In genomic region chr10:42637142-42637541, GRCh38 we compare ENCODE assay signal across 8 cellular contexts. TPM values are rescaled to one million over a fixed set of nuclear protein-coding genes. Genes with fewer than 3 reads are reported as not detected.
DNase-seq lines count a peak whose midpoint lies in the region; ATAC-seq and TF ChIP-seq lines count a peak whose summit lies in the region.

No MANE protein-coding gene starts in this region.

- H3K9me2 ChIP-seq in OCI-LY1 (ENCODE audit: low read depth, low read length): no peaks in the 10 kb centered on the region

- H3K27ac ChIP-seq in OCI-LY1 (ENCODE audit: low read depth, low read length, poor library complexity, severe bottlenecking): peak overlapping the region; percentile 82
- peak overlapping the region; percentile 87 for H3K27ac ChIP-seq in neutrophil

- no peak for TF ChIP-seq CTCF in Caco-2 (IDR thresholded peaks at IDR 0.05; ENCODE audit: insufficient read depth in 1 of 2, low read depth in 1 of 2, low read length in 1 of 2, severe bottlenecking in 1 of 2, unreplicated experiment in 1 of 2)
- no peak for TF ChIP-seq CTCF in OCI-LY1 (IDR thresholded peaks at IDR 0.05; ENCODE audit: low read length)
- TF ChIP-seq CTCF in neutrophil (IDR thresholded peaks at IDR 0.05): no peak

- intact Hi-C loops in Caco-2 (cut with micrococcal nuclease; ENCODE audit: unreplicated experiment): no loop called here
- intact Hi-C loops in Right ventricle myocardium superior (cut with DNase I): loop anchor here (5.0 kb wide), 1 partner anchor 85 kb away; no protein-coding TSS in a partner anchor

- H3K36me3 Mint-ChIP-seq in Caco-2 (ENCODE audit: insufficient read depth, unreplicated experiment): peaks cover 63% of the 10 kb centered on the region

- H3K27me3 Mint-ChIP-seq in Caco-2 (ENCODE audit: insufficient read depth, unreplicated experiment): no peaks in the 10 kb centered on the region

- H3K4me3 Mint-ChIP-seq in Caco-2 (ENCODE audit: unreplicated experiment): peak overlapping the region; percentile 87

- TSS peak; percentile 35 for BruUV-seq in Caco-2 (replicated peaks; lab: Mats Ljungman, UMichigan)

- H2AFZ ChIP-seq in OCI-LY1 (ENCODE audit: low read length): 0 out of 2 replicates have a peak overlapping the region, but pooled peaks have one; percentile 88

- no peak for DNase-seq in Caco-2
- DNase-seq in globus pallidus (ENCODE audit: low spot score): no peak
- no peak for DNase-seq in Right ventricle myocardium superior

- H3K27me3 ChIP-seq in Caco-2 (replicated peaks; ENCODE audit: control insufficient read depth, insufficient read depth, low read length) (no peaks in the 10 kb centered on the region), OCI-LY1 (ENCODE audit: insufficient read depth, low read length) (no peaks in the 10 kb centered on the region), endocrine pancreas (ENCODE audit: control insufficient read depth, insufficient read depth, low read length) (no peaks in the 10 kb centered on the region), neutrophil (no peaks in the 10 kb centered on the region)

- H3K4me1 ChIP-seq in Caco-2: peaks cover 26% of the 10 kb centered on the region
- H3K4me1 ChIP-seq in OCI-LY1 (ENCODE audit: insufficient read depth, low read length, severe bottlenecking): peaks cover 21% of the 10 kb centered on the region
- peaks cover 4% of the 10 kb centered on the region for H3K4me1 ChIP-seq in endocrine pancreas (ENCODE audit: control insufficient read depth, insufficient read depth, low read length)
- peaks cover 18 to 20% of the 10 kb centered on the region in 2 experiments for H3K4me1 ChIP-seq in neutrophil (ENCODE audit: control insufficient read depth in 1 of 2, insufficient read depth in 1 of 2, low read depth in 1 of 2, low read length in 1 of 2)

- H3K4me2 ChIP-seq in OCI-LY1 (ENCODE audit: low read length): peak overlapping the region; percentile 99

- H3K79me2 ChIP-seq in OCI-LY1 (ENCODE audit: insufficient read depth, low read length): no peaks in the 10 kb centered on the region

- CTCF ChIA-PET in Caco-2 (lab: Charles Lee): interaction anchor here (0.6 kb wide), 1 partner anchor 62 kb away, joined by 3 read pairs; no protein-coding TSS in a partner anchor

- H3F3A ChIP-seq in OCI-LY1 (ENCODE audit: insufficient read depth, low read length): no peaks in the 10 kb centered on the region

- H3K4me3 ChIP-seq in Caco-2 (ENCODE audit: low read depth, low read length) (peak overlapping the region; percentile 48), OCI-LY1 (ENCODE audit: low read depth, low read length, poor library complexity, severe bottlenecking) (peak overlapping the region; percentile 88), endocrine pancreas (ENCODE audit: control insufficient read depth, insufficient read depth, low read length) (peak overlapping the region; percentile 81), neutrophil (ENCODE audit: low read depth in 1 of 2, low read length in 1 of 2) (peak overlapping the region; percentile 75 to 93)

- POLR2A ChIA-PET in Caco-2 (lab: Charles Lee): no interaction called here

- ATAC-seq in HG02840 (IDR thresholded peaks at IDR 0.05; ENCODE audit: low FRiP score, unreplicated experiment) (no peak), HG02870 (IDR thresholded peaks at IDR 0.05; ENCODE audit: unreplicated experiment) (no peak), Right ventricle myocardium superior (ENCODE audit: poor library complexity) (no peak)

- H3K36me3 ChIP-seq in Caco-2 (ENCODE audit: control insufficient read depth, insufficient read depth, low read length) (no peaks in the 10 kb centered on the region), OCI-LY1 (ENCODE audit: insufficient read depth, low read length) (no peaks in the 10 kb centered on the region), endocrine pancreas (ENCODE audit: control insufficient read depth, insufficient read depth, low read length) (no peaks in the 10 kb centered on the region), neutrophil (peaks cover 10% of the 10 kb centered on the region)

- peak overlapping the region; percentile 89 for H3K9ac ChIP-seq in OCI-LY1 (ENCODE audit: low read length)
- no peak overlapping the region for H3K9ac ChIP-seq in endocrine pancreas (ENCODE audit: control insufficient read depth, insufficient read depth, low read length)

- H3K9me3 ChIP-seq in Caco-2 (no peaks in the 10 kb centered on the region), OCI-LY1 (ENCODE audit: low read length) (no peaks in the 10 kb centered on the region), endocrine pancreas (ENCODE audit: control insufficient read depth, low read length) (no peaks in the 10 kb centered on the region), neutrophil (no peaks in the 10 kb centered on the region)

- peak overlapping the region; percentile 91 for H3K27ac Mint-ChIP-seq in Caco-2 (ENCODE audit: unreplicated experiment)

- no peaks in the 10 kb centered on the region for H3K9me3 Mint-ChIP-seq in Caco-2 (ENCODE audit: unreplicated experiment)

- no peaks in the 10 kb centered on the region for H4K20me1 ChIP-seq in OCI-LY1 (ENCODE audit: insufficient read depth, low read length)

- H3K4me1 Mint-ChIP-seq in Caco-2 (ENCODE audit: low read depth, unreplicated experiment): peaks cover 19% of the 10 kb centered on the region

RNA-seq across cellular contexts. Expression of gene ZNF33B, which starts 1.2 kb away (rescaled TPM):
- 43.2 and 43.3 TPM in 2 replicates for total RNA-seq in Caco-2 (2022)
- 14.0 TPM for total RNA-seq in Right ventricle myocardium superior
